1 cellular context compared by ENCODE assay signal in genomic region chr1:43319766-43320165, GRCh38.
TF ChIP-seq lines count a peak whose summit lies in the region.

No MANE protein-coding gene starts in this region.

TF ChIP-seq in GM12878, 131 proteins besides CTCF, POLR2A, EP300 and RAD21:
- TF ChIP-seq RB1 (IDR thresholded peaks at IDR 0.05; ENCODE audit: borderline replicate concordance) (no peak), ELK1 (IDR thresholded peaks at IDR 0.05; ENCODE audit: low read depth, low read length) (no peak), RELB (IDR thresholded peaks at IDR 0.05; ENCODE audit: low read depth) (no peak)
TF ChIP-seq in GM12878: peak in this region for 0.
